In genomic region chr15:90031231-90031791, GRCh38 we compare ENCODE assay signal across 9 cellular contexts. TPM values are rescaled to one million over a fixed set of nuclear protein-coding genes. Genes with fewer than 3 reads are reported as not detected.
DNase-seq lines count a peak whose midpoint lies in the region; ATAC-seq and TF ChIP-seq lines count a peak whose summit lies in the region.
"Had no signal": no experiment of that assay in that cellular context is flagged by ENCODE, and none has a peak within 500 bp of the region (broad histone marks: within the 10 kb centered on the region; RNA-seq: fewer than 3 reads in every experiment).

No MANE protein-coding gene starts in this region.

- CTCF ChIA-PET in OCI-LY7 (lab: Charles Lee; ENCODE audit: unreplicated experiment) = no interaction called here

- H3K4me3 ChIP-seq in OCI-LY7 (ENCODE audit: low read depth, low read length, poor library complexity, severe bottlenecking) (no peak overlapping the region), fibroblast of pulmonary artery (replicated peaks; ENCODE audit: low read depth, low read length) (no peak overlapping the region), subcutaneous abdominal adipose tissue (ENCODE audit: low read depth in 1 of 5, low read length in 5 of 5) (peak overlapping the region in 3 of 5 donors; percentile 12 to 35 (median 24))

- no peaks in the 10 kb centered on the region for H3K9me3 ChIP-seq in OCI-LY7 (ENCODE audit: low read length)
- H3K9me3 ChIP-seq in subcutaneous abdominal adipose tissue (ENCODE audit: control insufficient read depth in 5 of 5, low read length in 5 of 5) = no peaks in the 10 kb centered on the region

- POLR2A ChIA-PET in OCI-LY7 (lab: Charles Lee) = interaction anchor here (0.6 to 0.9 kb wide), 6 partner anchors 10 to 254 kb away, joined by 3 to 8 read pairs (median 4); no protein-coding TSS in a partner anchor

- peak overlapping the region; percentile 60 for H3K4me2 ChIP-seq in OCI-LY7 (ENCODE audit: low read length)

- BruUV-seq in OCI-LY7 (replicated peaks; lab: Mats Ljungman, UMichigan) = no TSS peak

- H3K27ac ChIP-seq in OCI-LY7 (ENCODE audit: low read depth, low read length, poor library complexity, severe bottlenecking) = no peak overlapping the region
- H3K27ac ChIP-seq in subcutaneous abdominal adipose tissue (ENCODE audit: low read depth, low read length) = no peak overlapping the region
- H3K27ac ChIP-seq: epithelial cell of prostate had no signal

- H3K9me2 ChIP-seq in OCI-LY7 (ENCODE audit: insufficient read depth, low read length) = no peaks in the 10 kb centered on the region

- TF ChIP-seq CTCF in OCI-LY7 (conservative IDR thresholded peaks at IDR 0.05; ENCODE audit: low read length) = no peak
- no peak for TF ChIP-seq CTCF in fibroblast of pulmonary artery (IDR thresholded peaks at IDR 0.05; ENCODE audit: low read length, missing control alignments)

- no peaks in the 10 kb centered on the region for H4K20me1 ChIP-seq in OCI-LY7 (ENCODE audit: insufficient read depth, low read length)

- peaks cover 4% of the 10 kb centered on the region; the same call in 1 of the 2 replicates for H3K36me3 ChIP-seq in OCI-LY7 (ENCODE audit: insufficient read depth, low read length)
- H3K36me3 ChIP-seq in subcutaneous abdominal adipose tissue (ENCODE audit: control insufficient read depth in 5 of 5, insufficient read depth in 5 of 5, low read length in 5 of 5) = no peaks in the 10 kb centered on the region

- peak; percentile 58 for DNase-seq in AG08395 (ENCODE audit: low spot score)
- peak; percentile 57 for DNase-seq in OCI-LY7 (ENCODE audit: low spot score)
- peak; percentile 59 for DNase-seq in fibroblast of pulmonary artery (ENCODE audit: low read depth)
- no peak for DNase-seq in DMS79 treated with DMSO at 0.1 percent for 48 hours (lab: John Stamatoyannopoulos, UW)
- DNase-seq in NCI-H748 (lab: John Stamatoyannopoulos, UW; ENCODE audit: unreplicated experiment) = no peak

- no peak overlapping the region for H2AFZ ChIP-seq in OCI-LY7 (ENCODE audit: low read length)

- ATAC-seq in GM18858 (IDR thresholded peaks at IDR 0.05; ENCODE audit: unreplicated experiment) = peak; percentile 87
- peak; percentile 88 for ATAC-seq in HG02938 (IDR thresholded peaks at IDR 0.05; ENCODE audit: unreplicated experiment)

- no peaks in the 10 kb centered on the region for H3K79me2 ChIP-seq in OCI-LY7 (ENCODE audit: insufficient read depth, low read depth, low read length)

- intact Hi-C loops in OCI-LY7 (cut with micrococcal nuclease; ENCODE audit: unreplicated experiment) = no loop called here

- H3K4me1 ChIP-seq in OCI-LY7 (ENCODE audit: insufficient read depth, low read length, poor library complexity, severe bottlenecking) (peaks cover 32% of the 10 kb centered on the region), subcutaneous abdominal adipose tissue (ENCODE audit: control insufficient read depth in 5 of 5, insufficient read depth in 5 of 5, low read length in 5 of 5) (peaks cover 10 to 54% (median 49%) of the 10 kb centered on the region in 5 donors)

- no peak overlapping the region for H3K9ac ChIP-seq in subcutaneous abdominal adipose tissue (ENCODE audit: low read length in 5 of 5)

- H3K27me3 ChIP-seq in subcutaneous abdominal adipose tissue (ENCODE audit: control insufficient read depth in 5 of 5, insufficient read depth in 4 of 5, low read length in 5 of 5) = no peaks in the 10 kb centered on the region

RNA-seq across cellular contexts. Expression of gene ZNF710, which starts 30.2 kb away (rescaled TPM):
- 8.6 and 13.8 TPM in 2 replicates for total RNA-seq in OCI-LY7 (2014; rRNA removed; shearing (Covaris generic))
- total RNA-seq in OCI-LY7 (2022) = 19.0 and 21.9 TPM in 2 replicates

Comparison
In these comparisons a context has a peak if more than half of its experiments do, and no peak if none do; other contexts are left out.
1. DNase-seq: peak in AG08395 (single experiment), OCI-LY7 (single experiment) and fibroblast of pulmonary artery (single experiment); none in DMS79 treated with DMSO at 0.1 percent for 48 hours (single experiment) and NCI-H748 (single experiment).
2. H3K4me3 ChIP-seq: peak in subcutaneous abdominal adipose tissue (3 of 5); none in OCI-LY7 (single experiment) and fibroblast of pulmonary artery (single experiment).